Comparison of ENCODE assay signal across 11 cellular contexts in the genomic region with DNA sequence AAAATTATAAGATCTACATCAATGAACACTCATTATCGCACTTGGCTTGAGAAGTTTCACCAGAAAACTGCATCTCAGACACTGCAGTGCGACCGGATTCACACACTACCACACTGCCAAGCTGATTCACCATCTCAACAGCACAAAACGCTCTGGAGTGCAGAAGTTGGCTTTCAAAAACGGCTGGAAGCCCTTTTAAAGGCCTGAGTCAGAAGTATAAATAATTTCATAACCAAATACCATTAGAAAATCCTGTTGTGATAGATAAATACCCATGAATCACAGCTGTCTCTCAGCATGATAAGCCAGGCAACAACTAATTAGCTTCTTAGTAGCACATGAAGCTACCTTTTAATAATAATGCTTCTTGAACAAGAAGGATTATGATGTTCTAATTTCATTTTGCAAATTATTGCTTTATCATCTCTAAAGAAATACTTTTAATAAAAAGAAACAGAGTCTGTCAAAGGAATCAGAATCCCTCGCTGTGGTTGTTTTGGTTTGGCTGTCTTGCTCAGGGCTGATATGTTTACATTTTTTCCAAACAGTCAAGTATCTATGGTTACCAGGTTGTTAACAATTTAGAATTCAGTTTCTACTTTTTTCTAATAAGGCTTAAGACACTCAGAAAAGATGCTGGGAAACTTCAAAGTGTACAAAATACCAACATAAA. TPM values are rescaled to one million over a fixed set of nuclear protein-coding genes. Genes with fewer than 3 reads are reported as not detected.
DNase-seq lines count a peak whose midpoint lies in the region; ATAC-seq and TF ChIP-seq lines count a peak whose summit lies in the region.
"Had no signal": no experiment of that assay in that cellular context is flagged by ENCODE, and none has a peak within 500 bp of the region (broad histone marks: within the 10 kb centered on the region; RNA-seq: fewer than 3 reads in every experiment).

No MANE protein-coding gene starts in this region.

- no peak overlapping the region for H3K4me3 Mint-ChIP-seq in naive thymus-derived CD4-positive, alpha-beta T cell
- H3K4me3 Mint-ChIP-seq: naive thymus-derived CD8-positive, alpha-beta T cell had no signal

- H3K4me1 ChIP-seq in RWPE2 (ENCODE audit: insufficient read depth, poor library complexity, severe bottlenecking): no peaks in the 10 kb centered on the region
- no peaks in the 10 kb centered on the region for H3K4me1 ChIP-seq in psoas muscle
- no peaks in the 10 kb centered on the region for H3K4me1 ChIP-seq in Peyer's patch
- H3K4me1 ChIP-seq in naive thymus-derived CD4-positive, alpha-beta T cell (ENCODE audit: control insufficient read depth in 2 of 2, insufficient read depth in 2 of 2, low read length in 2 of 2): no peaks in the 10 kb centered on the region

- H3K36me3 Mint-ChIP-seq in naive thymus-derived CD4-positive, alpha-beta T cell: peaks cover 0 to 3% (median 0%) of the 10 kb centered on the region in 5 donors
- H3K36me3 Mint-ChIP-seq: naive thymus-derived CD8-positive, alpha-beta T cell had no signal

- CTCF ChIA-PET in naive thymus-derived CD4-positive, alpha-beta T cell (lab: Charles Lee): no interaction called here

- POLR2A ChIA-PET in naive thymus-derived CD4-positive, alpha-beta T cell (lab: Charles Lee): no interaction called here

- H3K9me3 Mint-ChIP-seq in naive thymus-derived CD4-positive, alpha-beta T cell: no peaks in the 10 kb centered on the region
- H3K9me3 Mint-ChIP-seq: naive thymus-derived CD8-positive, alpha-beta T cell had no signal

- TF ChIP-seq CTCF in RWPE2 (IDR thresholded peaks at IDR 0.05; ENCODE audit: poor library complexity, severe bottlenecking) (no peak), psoas muscle (IDR thresholded peaks at IDR 0.05) (no peak), Peyer's patch (IDR thresholded peaks at IDR 0.05) (no peak)

- H3K27me3 Mint-ChIP-seq in naive thymus-derived CD4-positive, alpha-beta T cell: no peaks in the 10 kb centered on the region
- H3K27me3 Mint-ChIP-seq: naive thymus-derived CD8-positive, alpha-beta T cell had no signal

- 31 to 49% (median 31%) methylated on average over 6 of the region's 6 CpGs for WGBS in psoas muscle, 3 donors

- ATAC-seq in RWPE2 (ENCODE audit: low read depth): peak; percentile 70
- peak in 3 of 4 donors; percentile 41 to 77 (median 67) for ATAC-seq in psoas muscle
- ATAC-seq in GM18511 (IDR thresholded peaks at IDR 0.05; ENCODE audit: unreplicated experiment): no peak
- ATAC-seq in naive thymus-derived CD4-positive, alpha-beta T cell: no peak
- ATAC-seq: naive thymus-derived CD8-positive, alpha-beta T cell had no signal

- H3K27ac ChIP-seq in RWPE2 (ENCODE audit: poor library complexity, severe bottlenecking): no peak overlapping the region
- H3K27ac ChIP-seq in psoas muscle: no peak overlapping the region
- H3K27ac ChIP-seq in Peyer's patch: peak overlapping the region in 2 of 4 donors; percentile 16 to 37
- no peak overlapping the region for H3K27ac ChIP-seq in naive thymus-derived CD4-positive, alpha-beta T cell (ENCODE audit: low read depth, low read length)

- H3K9me3 ChIP-seq in RWPE2 (ENCODE audit: severe bottlenecking): no peaks in the 10 kb centered on the region
- H3K9me3 ChIP-seq in psoas muscle: no peaks in the 10 kb centered on the region
- no peaks in the 10 kb centered on the region for H3K9me3 ChIP-seq in Peyer's patch
- H3K9me3 ChIP-seq in naive thymus-derived CD4-positive, alpha-beta T cell (ENCODE audit: control insufficient read depth in 2 of 3, low read length in 3 of 3): no peaks in the 10 kb centered on the region

- H3K4me3 ChIP-seq in RWPE2 (ENCODE audit: severe bottlenecking): no peak overlapping the region
- H3K4me3 ChIP-seq in psoas muscle: no peak overlapping the region
- no peak overlapping the region for H3K4me3 ChIP-seq in Peyer's patch
- no peak overlapping the region for H3K4me3 ChIP-seq in naive thymus-derived CD4-positive, alpha-beta T cell (ENCODE audit: low read length)

- DNase-seq in EL: peak; percentile 34
- DNase-seq in RWPE2 (ENCODE audit: low spot score): no peak
- DNase-seq in glomerular visceral epithelial cell (ENCODE audit: extremely low spot score): peak; percentile 20
- no peak for DNase-seq in psoas muscle
- DNase-seq in Peyer's patch: no peak
- DNase-seq in naive thymus-derived CD4-positive, alpha-beta T cell: no peak
- no peak for DNase-seq in activated CD4-positive, alpha-beta T cell treated with anti-CD3 and anti-CD28 coated beads for 48 hours
- DNase-seq: activated gamma-delta T cell treated with Interleukin-2 at 50 U/mL for 16 hours; erythroblast; naive thymus-derived CD8-positive, alpha-beta T cell had no signal

- H3K27me3 ChIP-seq in RWPE2 (ENCODE audit: insufficient read depth, poor library complexity, severe bottlenecking) (no peaks in the 10 kb centered on the region), psoas muscle (ENCODE audit: insufficient read depth in 3 of 3, low read length in 2 of 3) (no peaks in the 10 kb centered on the region), Peyer's patch (no peaks in the 10 kb centered on the region)
- H3K27me3 ChIP-seq in naive thymus-derived CD4-positive, alpha-beta T cell (ENCODE audit: control insufficient read depth in 2 of 2, insufficient read depth in 2 of 2, low read length in 2 of 2): no peaks in the 10 kb centered on the region

- H3K36me3 ChIP-seq in RWPE2 (ENCODE audit: low read depth) (no peaks in the 10 kb centered on the region), psoas muscle (ENCODE audit: insufficient read depth in 1 of 2, low read depth in 1 of 2) (no peaks in the 10 kb centered on the region), Peyer's patch (no peaks in the 10 kb centered on the region)
- no peaks in the 10 kb centered on the region for H3K36me3 ChIP-seq in naive thymus-derived CD4-positive, alpha-beta T cell (ENCODE audit: control insufficient read depth in 2 of 3, insufficient read depth in 3 of 3, low read length in 3 of 3)

- H3K27ac Mint-ChIP-seq in naive thymus-derived CD4-positive, alpha-beta T cell: no peak overlapping the region
- H3K27ac Mint-ChIP-seq: naive thymus-derived CD8-positive, alpha-beta T cell had no signal

- no peak for TF ChIP-seq POLR2A in Peyer's patch (IDR thresholded peaks at IDR 0.05)

- intact Hi-C loops in psoas muscle (cut with DNase I): no loop called here
- intact Hi-C loops in naive thymus-derived CD4-positive, alpha-beta T cell (cut with micrococcal nuclease): no loop called here

- H3K4me1 Mint-ChIP-seq in naive thymus-derived CD4-positive, alpha-beta T cell: no peaks in the 10 kb centered on the region
- H3K4me1 Mint-ChIP-seq: naive thymus-derived CD8-positive, alpha-beta T cell had no signal

RNA-seq across cellular contexts. Expression of a gene that starts 51.2 kb away (rescaled TPM):
- 1 to 10 TPM in 3 of 4 donors, under 1 TPM in 1; 0.80 to 1.7 (median 1.6) TPM for total RNA-seq in psoas muscle
- under 1 TPM; 0.39 to 0.95 (median 0.81) TPM for polyA plus RNA-seq in psoas muscle
- 10 to 100 TPM in 3 of 4 donors, 1 to 10 TPM in 1; 9.1 to 63.4 (median 33.1) TPM for total RNA-seq in Peyer's patch
- total RNA-seq in naive thymus-derived CD4-positive, alpha-beta T cell: 1 to 10 TPM; 3.1 to 5.8 (median 4.6) TPM
- 1 to 10 TPM; 1.2 to 1.4 TPM for polyA plus RNA-seq in naive thymus-derived CD4-positive, alpha-beta T cell

Comparison
In these comparisons a context has a peak if more than half of its experiments do, and no peak if none do; other contexts are left out.
1. DNase-seq: peak in EL (single experiment) and glomerular visceral epithelial cell (single experiment); none in RWPE2 (single experiment), psoas muscle (0 of 2), Peyer's patch (0 of 3), naive thymus-derived CD4-positive, alpha-beta T cell (0 of 9) and activated CD4-positive, alpha-beta T cell treated with anti-CD3 and anti-CD28 coated beads for 48 hours (single experiment).
2. ATAC-seq: peak in RWPE2 (single experiment) and psoas muscle (3 of 4); none in GM18511 (single experiment) and naive thymus-derived CD4-positive, alpha-beta T cell (single experiment).